6 cellular contexts compared by ENCODE assay signal in the genomic region with DNA sequence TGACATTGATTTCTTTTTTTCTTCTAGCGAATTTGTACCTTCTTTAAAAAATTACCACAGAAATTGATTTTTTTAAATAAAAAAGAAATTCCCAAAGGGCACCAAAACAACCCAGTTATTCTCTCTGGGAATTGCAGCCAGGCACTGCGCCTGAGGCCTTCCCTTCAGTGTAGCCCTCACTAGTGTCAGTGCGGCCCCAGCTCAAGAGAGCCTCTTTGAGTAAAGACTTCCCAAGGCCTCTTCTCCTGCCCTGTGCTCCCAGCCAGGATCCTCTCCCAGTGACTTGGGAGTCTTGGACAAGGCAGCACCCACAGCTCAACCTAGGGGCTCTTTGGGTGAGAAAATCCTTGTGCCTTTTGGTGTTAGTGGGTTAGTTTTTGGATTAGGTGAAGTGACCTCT. TPM values are rescaled to one million over a fixed set of nuclear protein-coding genes. Genes with fewer than 3 reads are reported as not detected.
"Had no signal": no experiment of that assay in that cellular context is flagged by ENCODE, and none has a peak within 500 bp of the region (broad histone marks: within the 10 kb centered on the region; RNA-seq: fewer than 3 reads in every experiment).

No MANE protein-coding gene starts in this region.

- H3K4me3 ChIP-seq: GM23338 had no signal

- H3K4me2 ChIP-seq: GM23338 had no signal

- H2AFZ ChIP-seq: GM23338 had no signal

- H3K4me3 Mint-ChIP-seq: GM23338, H9 had no signal

- H3K4me1 Mint-ChIP-seq: GM23338 had no signal

- H3K27ac Mint-ChIP-seq: GM23338, H9 had no signal

- DNase-seq: H9, HCEC 1CT, IMR-90 had no signal

RNA-seq across cellular contexts. Expression of a gene that starts 41.5 kb away (rescaled TPM):
- total RNA-seq: GM23338, H1, H9, HT-29, IMR-90 had no signal

RNA-seq across cellular contexts. Expression of a gene that starts 47.0 kb away (rescaled TPM):
- total RNA-seq: GM23338, H1, H9, HT-29, IMR-90 had no signal
